1 cellular context compared by ENCODE assay signal in genomic region chr14:103292426-103293374, GRCh38.
A peak's percentile ranks its signal among the peaks of the same experiment; 100 is the strongest.
TF ChIP-seq lines count a peak whose summit lies in the region.

No MANE protein-coding gene starts in this region.

TF ChIP-seq in HepG2, 621 proteins besides CTCF, POLR2A, EP300 and RAD21 (continued from another document):
- TF ChIP-seq, protein P1, sequence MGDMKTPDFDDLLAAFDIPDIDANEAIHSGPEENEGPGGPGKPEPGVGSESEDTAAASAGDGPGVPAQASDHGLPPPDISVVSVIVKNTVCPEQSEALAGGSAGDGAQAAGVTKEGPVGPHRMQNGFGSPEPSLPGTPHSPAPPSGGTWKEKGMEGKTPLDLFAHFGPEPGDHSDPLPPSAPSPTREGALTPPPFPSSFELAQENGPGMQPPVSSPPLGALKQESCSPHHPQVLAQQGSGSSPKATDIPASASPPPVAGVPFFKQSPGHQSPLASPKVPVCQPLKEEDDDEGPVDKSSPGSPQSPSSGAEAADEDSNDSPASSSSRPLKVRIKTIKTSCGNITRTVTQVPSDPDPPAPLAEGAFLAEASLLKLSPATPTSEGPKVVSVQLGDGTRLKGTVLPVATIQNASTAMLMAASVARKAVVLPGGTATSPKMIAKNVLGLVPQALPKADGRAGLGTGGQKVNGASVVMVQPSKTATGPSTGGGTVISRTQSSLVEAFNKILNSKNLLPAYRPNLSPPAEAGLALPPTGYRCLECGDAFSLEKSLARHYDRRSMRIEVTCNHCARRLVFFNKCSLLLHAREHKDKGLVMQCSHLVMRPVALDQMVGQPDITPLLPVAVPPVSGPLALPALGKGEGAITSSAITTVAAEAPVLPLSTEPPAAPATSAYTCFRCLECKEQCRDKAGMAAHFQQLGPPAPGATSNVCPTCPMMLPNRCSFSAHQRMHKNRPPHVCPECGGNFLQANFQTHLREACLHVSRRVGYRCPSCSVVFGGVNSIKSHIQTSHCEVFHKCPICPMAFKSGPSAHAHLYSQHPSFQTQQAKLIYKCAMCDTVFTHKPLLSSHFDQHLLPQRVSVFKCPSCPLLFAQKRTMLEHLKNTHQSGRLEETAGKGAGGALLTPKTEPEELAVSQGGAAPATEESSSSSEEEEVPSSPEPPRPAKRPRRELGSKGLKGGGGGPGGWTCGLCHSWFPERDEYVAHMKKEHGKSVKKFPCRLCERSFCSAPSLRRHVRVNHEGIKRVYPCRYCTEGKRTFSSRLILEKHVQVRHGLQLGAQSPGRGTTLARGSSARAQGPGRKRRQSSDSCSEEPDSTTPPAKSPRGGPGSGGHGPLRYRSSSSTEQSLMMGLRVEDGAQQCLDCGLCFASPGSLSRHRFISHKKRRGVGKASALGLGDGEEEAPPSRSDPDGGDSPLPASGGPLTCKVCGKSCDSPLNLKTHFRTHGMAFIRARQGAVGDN (CRISPR knock-in tag; IDR thresholded peaks at IDR 0.05) = no peak
- TF ChIP-seq, protein P2, sequence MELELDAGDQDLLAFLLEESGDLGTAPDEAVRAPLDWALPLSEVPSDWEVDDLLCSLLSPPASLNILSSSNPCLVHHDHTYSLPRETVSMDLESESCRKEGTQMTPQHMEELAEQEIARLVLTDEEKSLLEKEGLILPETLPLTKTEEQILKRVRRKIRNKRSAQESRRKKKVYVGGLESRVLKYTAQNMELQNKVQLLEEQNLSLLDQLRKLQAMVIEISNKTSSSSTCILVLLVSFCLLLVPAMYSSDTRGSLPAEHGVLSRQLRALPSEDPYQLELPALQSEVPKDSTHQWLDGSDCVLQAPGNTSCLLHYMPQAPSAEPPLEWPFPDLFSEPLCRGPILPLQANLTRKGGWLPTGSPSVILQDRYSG (CRISPR knock-in tag; IDR thresholded peaks at IDR 0.05) = no peak
- TF ChIP-seq GMEB1 (CRISPR knock-in tag; IDR thresholded peaks at IDR 0.05; ENCODE audit: borderline replicate concordance) (no peak), THAP11 (CRISPR knock-in tag; IDR thresholded peaks at IDR 0.05) (0 out of 2 replicates have a peak, but pooled peaks have one; percentile 22), BCL3 (CRISPR knock-in tag; IDR thresholded peaks at IDR 0.05) (no peak), ZNF605 (CRISPR knock-in tag; IDR thresholded peaks at IDR 0.05) (0 out of 2 replicates have a peak, but pooled peaks have one; percentile 27), ZBTB4 (CRISPR knock-in tag; IDR thresholded peaks at IDR 0.05; ENCODE audit: borderline replicate concordance) (no peak), FOXM1 (CRISPR knock-in tag; IDR thresholded peaks at IDR 0.05) (no peak), GATAD2A (CRISPR knock-in tag; IDR thresholded peaks at IDR 0.05) (peak; percentile 15; the same call in 1 of the 2 replicates), ZNF552 (CRISPR knock-in tag; IDR thresholded peaks at IDR 0.05; ENCODE audit: borderline replicate concordance) (no peak)
